Comparison of ENCODE assay signal across 28 cellular contexts in genomic region chr16:58507963-58508670, GRCh38.
"Had no signal": no experiment of that assay in that cellular context is flagged by ENCODE, and none has a peak within 500 bp of the region (broad histone marks: within the 10 kb centered on the region; RNA-seq: fewer than 3 reads in every experiment).

No MANE protein-coding gene starts in this region.

- DNase-seq: activated CD4-positive, alpha-beta memory T cell treated with anti-CD3 and anti-CD28 coated beads for 36 hours; activated CD4-positive, alpha-beta T cell treated with anti-CD3 and anti-CD28 coated beads, Interleukin-2, amount 10 ng/mL, durations not matched to agents 24 days and 14 days; activated CD8-positive, alpha-beta memory T cell treated with anti-CD3 and anti-CD28 coated beads, Interleukin-2, amount 10 ng/mL, durations not matched to agents 7 days and 5 days; activated gamma-delta T cell treated with Interleukin-2 at 50 U/mL for 16 hours; activated naive CD4-positive, alpha-beta T cell treated with anti-CD3 and anti-CD28 coated beads, Interleukin-2, amount 50 U/mL, for 16 hours; amniotic stem cell; brain microvascular endothelial cell; cortex of kidney; effector memory CD8-positive, alpha-beta T cell; erythroblast; hypothalamus; immature natural killer cell; kidney glomerular epithelial cell; mammary epithelial cell; midbrain; naive thymus-derived CD4-positive, alpha-beta T cell; occipital lobe; stimulated activated naive CD4-positive, alpha-beta T cell; T-helper 9 cell; transverse colon had no signal

- FAIRE-seq: astrocyte, TTC549 had no signal

- H3K27me3 ChIP-seq: brain microvascular endothelial cell, testis had no signal

- H3K9me3 ChIP-seq: gastroesophageal sphincter, left lung, spleen, testis, transverse colon had no signal

- H3K36me3 ChIP-seq: brain microvascular endothelial cell, gastroesophageal sphincter, left lung, transverse colon had no signal

- ATAC-seq: activated CD8-positive, alpha-beta memory T cell treated with anti-CD3 and anti-CD28 coated beads, Interleukin-2, amount 10 ng/mL, durations not matched to agents 7 days and 5 days; effector memory CD8-positive, alpha-beta T cell; gastroesophageal sphincter; left lung; naive thymus-derived CD4-positive, alpha-beta T cell; right cardiac atrium had no signal

- H3K4me1 ChIP-seq: left lung, testis, transverse colon had no signal

- H3K4me3 ChIP-seq: gastroesophageal sphincter, left lung, spleen, testis, transverse colon had no signal

- H3K27ac ChIP-seq: brain microvascular endothelial cell, gastroesophageal sphincter, left lung, spleen, testis, transverse colon, VCaP had no signal
